In genomic region chr17:35073991-35074627, GRCh38 we compare ENCODE assay signal across 12 cellular contexts. TPM values are rescaled to one million over a fixed set of nuclear protein-coding genes. Genes with fewer than 3 reads are reported as not detected.
DNase-seq lines count a peak whose midpoint lies in the region; ATAC-seq, FAIRE-seq and TF ChIP-seq lines count a peak whose summit lies in the region.
"Had no signal": no experiment of that assay in that cellular context is flagged by ENCODE, and none has a peak within 500 bp of the region (broad histone marks: within the 10 kb centered on the region; RNA-seq: fewer than 3 reads in every experiment).

No MANE protein-coding gene starts in this region.

- no TSS peak for BruUV-seq in Panc1 (replicated peaks; lab: Mats Ljungman, UMichigan)
- no TSS peak for BruUV-seq in GM12878 (replicated peaks; lab: Mats Ljungman, UMichigan)

- H4K20me1 ChIP-seq in GM12878 (ENCODE audit: control insufficient read depth, insufficient read depth), result no peaks in the 10 kb centered on the region

- no peak for TF ChIP-seq CTCF in CD4-positive, alpha-beta T cell (IDR thresholded peaks at IDR 0.05)
- no peak for TF ChIP-seq CTCF in Panc1 (IDR thresholded peaks at IDR 0.05)
- no peak for TF ChIP-seq CTCF in GM12878 (IDR thresholded peaks at IDR 0.05 in 2 of 3, conservative IDR thresholded peaks at IDR 0.05 in 1 of 3; ENCODE audit: control insufficient read depth in 2 of 3, extremely low read depth in 1 of 3, insufficient read depth in 1 of 3, low read depth in 3 of 3, low read length in 3 of 3)
- no peak for TF ChIP-seq CTCF in GM13976 (IDR thresholded peaks at IDR 0.05; ENCODE audit: borderline replicate concordance, control extremely low read depth, extremely low read depth, insufficient read depth, missing control alignments)
- TF ChIP-seq CTCF in upper lobe of right lung (IDR thresholded peaks at IDR 0.05), result no peak

- peaks cover 79% of the 10 kb centered on the region for H3K79me2 ChIP-seq in GM12878 (ENCODE audit: control insufficient read depth, insufficient read depth, low read length)

- no peak for TF ChIP-seq POLR2A in GM12878 (IDR thresholded peaks at IDR 0.05; ENCODE audit: low read depth, low read length)

- peak overlapping the region; percentile 83 for H3K27ac Mint-ChIP-seq in CD4-positive, alpha-beta T cell

- H3K4me1 ChIP-seq in Panc1 (ENCODE audit: control insufficient read depth, insufficient read depth, low read length) (peaks cover 16% of the 10 kb centered on the region), GM12878 (ENCODE audit: control insufficient read depth, insufficient read depth, low read length) (peaks cover 31% of the 10 kb centered on the region), muscle layer of duodenum (ENCODE audit: control insufficient read depth in 1 of 2, insufficient read depth in 2 of 2, low read length in 2 of 2) (peaks cover 3 to 8% of the 10 kb centered on the region in 2 donors), upper lobe of right lung (peaks cover 7% of the 10 kb centered on the region)

- no peak for TF ChIP-seq RAD21 in GM12878 (IDR thresholded peaks at IDR 0.05; ENCODE audit: insufficient read depth, low read depth, low read length)

- H3K36me3 ChIP-seq in Panc1 (ENCODE audit: control insufficient read depth, insufficient read depth, low read length) (no peaks in the 10 kb centered on the region), GM12878 (ENCODE audit: control insufficient read depth in 2 of 2, insufficient read depth in 2 of 2, low read length in 1 of 2) (no peaks in the 10 kb centered on the region), muscle layer of duodenum (ENCODE audit: control insufficient read depth in 1 of 2, insufficient read depth in 2 of 2, low read length in 2 of 2) (peaks cover 0 to 2% of the 10 kb centered on the region in 2 donors), upper lobe of right lung (peaks cover 3% of the 10 kb centered on the region)

- CTCF ChIA-PET in CD4-positive, alpha-beta T cell (lab: Charles Lee), result interaction anchor here (0.9 to 3.4 kb wide), 5 partner anchors 11 to 93 kb away, joined by 3 to 14 read pairs (median 8); partner anchors contain the start of genes RAD51D and RFFL
- CTCF ChIA-PET in Panc1 (lab: Charles Lee), result no interaction called here
- CTCF ChIA-PET in GM12878 (lab: Yijun Ruan, JAX), result interaction anchor here (1.2 to 3.2 kb wide), 6 partner anchors 9 to 33 kb away, joined by 3 to 25 read pairs (median 6); partner anchors contain the start of gene RFFL

- ATAC-seq in CD4-positive, alpha-beta T cell (ENCODE audit: poor library complexity), result peak; percentile 28
- ATAC-seq in Panc1 (no peak), GM12878 (peak; percentile 26), GM21390 (IDR thresholded peaks at IDR 0.05; ENCODE audit: unreplicated experiment) (no peak), upper lobe of right lung (no peak), HG02763 (IDR thresholded peaks at IDR 0.05; ENCODE audit: unreplicated experiment) (no peak)

- H3K36me3 Mint-ChIP-seq in CD4-positive, alpha-beta T cell (ENCODE audit: low read depth), result peaks cover 10% of the 10 kb centered on the region

- intact Hi-C loops in CD4-positive, alpha-beta T cell (cut with DNase I, micrococcal nuclease), result loop anchor here (1.0 to 2.0 kb wide), 3 partner anchors 8 to 15 kb away; no protein-coding TSS in a partner anchor
- intact Hi-C loops in Panc1 (cut with micrococcal nuclease; ENCODE audit: unreplicated experiment), result no loop called here
- intact Hi-C loops in GM12878 (cut with micrococcal nuclease; ENCODE audit: unreplicated experiment), result no loop called here
- intact Hi-C loops in upper lobe of right lung (cut with DNase I), result no loop called here

- RAD21 ChIA-PET in GM12878 (lab: Charles Lee; ENCODE audit: unreplicated experiment), result interaction anchor here (1.1 to 22.2 kb wide), 4 partner anchors 11 to 27 kb away, joined by 3 to 452 read pairs (median 30); partner anchors contain the start of gene RFFL

- TF ChIP-seq EP300 in GM12878 (IDR thresholded peaks at IDR 0.05; ENCODE audit: borderline replicate concordance in 1 of 2, control insufficient read depth in 1 of 2, low read depth in 2 of 2, low read length in 2 of 2), result no peak

- H3K4me3 ChIP-seq in Panc1 (ENCODE audit: low read depth in 2 of 2, low read length in 2 of 2) (no peak overlapping the region), GM12878 (no peak overlapping the region), muscle layer of duodenum (ENCODE audit: low read depth in 1 of 2, low read length in 2 of 2) (no peak overlapping the region), upper lobe of right lung (no peak overlapping the region)

- H3K9me3 Mint-ChIP-seq in CD4-positive, alpha-beta T cell, result no peaks in the 10 kb centered on the region
- H3K9me3 Mint-ChIP-seq: CD14-positive monocyte had no signal

- POLR2A ChIA-PET in CD4-positive, alpha-beta T cell (lab: Charles Lee), result interaction anchor here (1.5 to 3.5 kb wide), 7 partner anchors 9 to 94 kb away, joined by 4 to 18 read pairs (median 13); partner anchors contain the start of genes LIG3 and RFFL
- POLR2A ChIA-PET in Panc1 (lab: Charles Lee), result interaction anchor here (0.6 kb wide), 1 partner anchor 1674 kb away, joined by 3 read pairs; no protein-coding TSS in a partner anchor
- POLR2A ChIA-PET in GM12878 (lab: Charles Lee), result interaction anchor here (2.7 to 6.1 kb wide), 3 partner anchors 10 to 27 kb away, joined by 8 to 45 read pairs (median 23); partner anchors contain the start of gene RFFL

- H3K4me1 Mint-ChIP-seq in CD4-positive, alpha-beta T cell (ENCODE audit: low read depth), result peaks cover 75% of the 10 kb centered on the region

- peak overlapping the region; percentile 50 for H3K4me3 Mint-ChIP-seq in CD4-positive, alpha-beta T cell
- H3K4me3 Mint-ChIP-seq: CD14-positive monocyte had no signal

- peak overlapping the region; percentile 26 for H3K4me2 ChIP-seq in GM12878 (ENCODE audit: control insufficient read depth, insufficient read depth)

- no peak for FAIRE-seq in GM12878 (lab: Jason Lieb, UNC)

- SMC1A ChIA-PET in GM12878 (lab: Charles Lee; ENCODE audit: uncharacterized antibody, unreplicated experiment), result interaction anchor here (1.4 to 20.5 kb wide), 5 partner anchors 10 to 42 kb away, joined by 3 to 534 read pairs (median 18); partner anchors contain the start of gene RFFL

- in situ Hi-C loops in Panc1 (cut with HindIII; ENCODE audit: low pct_unique_long_range_greater_than_20kb, low sequenced_read_pairs), result no loop called here
- in situ Hi-C loops in GM12878 (cut with MboI), result no loop called here
- in situ Hi-C loops in GM13976 (cut with MboI; ENCODE audit: low sequenced_read_pairs, unreplicated experiment), result no loop called here

- no peak overlapping the region for H2AFZ ChIP-seq in GM12878 (ENCODE audit: control insufficient read depth, low read depth, low read length)

- WGBS in GM12878 (ENCODE audit: insufficient coverage, insufficient replicate concordance, low lambda C conversion rate, missing lambda C conversion rate), result 68% methylated on average over 5 of the region's 5 CpGs

- no peak for DNase-seq in CD4-positive, alpha-beta T cell
- DNase-seq in Panc1 (ENCODE audit: low read depth, low spot score) (no peak), GM12878 (ENCODE audit: low read depth, low spot score) (no peak), GM13976 (ENCODE audit: low spot score) (no peak), upper lobe of right lung (no peak)
- DNase-seq: stimulated activated CD4-positive, alpha-beta T cell treated with anti-CD3 and anti-CD28 coated beads, Interleukin-4, amount 100 ng/mL, for 4 hours had no signal

- no peaks in the 10 kb centered on the region for H3K9me3 ChIP-seq in CD4-positive, alpha-beta T cell (ENCODE audit: control insufficient read depth, low read length)
- H3K9me3 ChIP-seq in Panc1 (ENCODE audit: control insufficient read depth, insufficient read depth, low read depth, low read length), result no peaks in the 10 kb centered on the region
- H3K9me3 ChIP-seq in GM12878 (replicated peaks; ENCODE audit: control insufficient read depth, insufficient read depth, low read length), result no peaks in the 10 kb centered on the region
- no peaks in the 10 kb centered on the region for H3K9me3 ChIP-seq in muscle layer of duodenum (ENCODE audit: control insufficient read depth in 1 of 2, low read length in 2 of 2)
- no peaks in the 10 kb centered on the region for H3K9me3 ChIP-seq in upper lobe of right lung

- H3K9ac ChIP-seq in GM12878 (ENCODE audit: control insufficient read depth, insufficient read depth, low read length), result no peak overlapping the region; the same call in 1 of the 2 replicates

- no peaks in the 10 kb centered on the region for H3K27me3 Mint-ChIP-seq in CD4-positive, alpha-beta T cell

- no peak overlapping the region for H3K27ac ChIP-seq in CD4-positive, alpha-beta T cell (ENCODE audit: low read depth, low read length)
- 0 out of 2 replicates have a peak overlapping the region, but pooled peaks have one; percentile 12 for H3K27ac ChIP-seq in Panc1 (ENCODE audit: low read length)
- H3K27ac ChIP-seq in GM12878 (ENCODE audit: control insufficient read depth, insufficient read depth), result peak overlapping the region; percentile 56; the same call in 1 of the 2 replicates
- peak overlapping the region; percentile 4 for H3K27ac ChIP-seq in muscle layer of duodenum (ENCODE audit: low read length)
- no peak overlapping the region for H3K27ac ChIP-seq in upper lobe of right lung

- H3K27me3 ChIP-seq in CD4-positive, alpha-beta T cell (ENCODE audit: control insufficient read depth, insufficient read depth, low read length), result no peaks in the 10 kb centered on the region
- H3K27me3 ChIP-seq in Panc1 (ENCODE audit: control insufficient read depth, insufficient read depth, low read length) (no peaks in the 10 kb centered on the region), GM12878 (replicated peaks in 1 of 2; ENCODE audit: control insufficient read depth in 2 of 2, insufficient read depth in 2 of 2, low read length in 1 of 2) (no peaks in the 10 kb centered on the region), muscle layer of duodenum (ENCODE audit: low read depth, low read length) (no peaks in the 10 kb centered on the region), upper lobe of right lung (no peaks in the 10 kb centered on the region)

RNA-seq across cellular contexts. Expression of gene RFFL, which starts 10.6 kb away (rescaled TPM):
- 10 to 100 TPM; 57.8 to 66.1 TPM for total RNA-seq in CD4-positive, alpha-beta T cell
- 38.4 TPM for total RNA-seq in Panc1 (2021; ENCODE audit: unreplicated experiment)
- 19.4 TPM for polyA plus RNA-seq in Panc1 (2012; ENCODE audit: insufficient read length)
- total RNA-seq in GM12878 (2013; cell fraction: nucleolus; rRNA removed), result 56.2 and 57.8 TPM in 2 replicates
- total RNA-seq in GM12878 (2014; rRNA removed), result 28.6 and 31.4 TPM in 2 replicates
- total RNA-seq in GM12878 (2014; rRNA removed; fragmentation: Illumina TruSeq; extraction: Trizol), result 25.4 and 26.1 TPM in 2 replicates
- 37.4 and 38.3 TPM in 2 replicates for total RNA-seq in GM12878 (2021)
- polyA plus RNA-seq in GM12878 (2011; ENCODE audit: low read depth), result 10.9 TPM
- 51.1 and 56.1 TPM in 2 replicates for polyA plus RNA-seq in GM12878 (2011; rRNA removed)
- 50.7 and 60.3 TPM in 2 replicates for polyA plus RNA-seq in GM12878 (2011; cell fraction: cytosol; rRNA removed)
- 27.8 and 28.7 TPM in 2 replicates for polyA plus RNA-seq in GM12878 (2011; cell fraction: nucleus; rRNA removed)
- polyA plus RNA-seq in GM12878 (2012), result 18.2 and 21.3 TPM in 2 replicates
- polyA plus RNA-seq in GM12878 (2014; fragmentation: Illumina TruSeq; extraction: Trizol), result 25.3 and 27.0 TPM in 2 replicates
- 1 to 10 TPM; 4.7 to 6.7 TPM for polyA plus RNA-seq in GM12878 (2014; fragmentation: Nextera tagmentation; extraction: Ambion mirVana)
- polyA plus RNA-seq in GM12878 (2014; rRNA removed), result 24.5 and 26.4 TPM in 2 replicates
- 10 to 100 TPM; 26.7 to 31.0 TPM for polyA plus RNA-seq in GM12878 (2016; fragmentation: Nextera tagmentation; extraction: Ambion mirVana)
- polyA minus RNA-seq in GM12878 (2011; rRNA and poly(A)+ RNA removed), result 133 and 190 TPM in 2 replicates
- polyA minus RNA-seq in GM12878 (2011; cell fraction: cytosol; rRNA and poly(A)+ RNA removed), result 39.5 and 49.2 TPM in 2 replicates
- polyA minus RNA-seq in GM12878 (2011; cell fraction: nucleus; rRNA and poly(A)+ RNA removed), result 14.4 and 21.6 TPM in 2 replicates
- total RNA-seq in upper lobe of right lung, result 27.9 TPM

RNA-seq across cellular contexts. Expression of gene RAD51D, which starts 45.6 kb away (rescaled TPM):
- total RNA-seq in CD4-positive, alpha-beta T cell, result 1 to 10 TPM; 6.2 to 8.6 TPM
- 25.9 TPM for total RNA-seq in Panc1 (2021; ENCODE audit: unreplicated experiment)
- polyA plus RNA-seq in Panc1 (2012; ENCODE audit: insufficient read length), result 14.1 TPM
- 37.0 and 41.3 TPM in 2 replicates for total RNA-seq in GM12878 (2013; cell fraction: nucleolus; rRNA removed)
- 12.0 and 12.3 TPM in 2 replicates for total RNA-seq in GM12878 (2014; rRNA removed)
- total RNA-seq in GM12878 (2014; rRNA removed; fragmentation: Illumina TruSeq; extraction: Trizol), result 10.0 and 11.5 TPM in 2 replicates
- total RNA-seq in GM12878 (2021), result 22.1 and 26.0 TPM in 2 replicates
- 4.8 TPM for polyA plus RNA-seq in GM12878 (2011; ENCODE audit: low read depth)
- polyA plus RNA-seq in GM12878 (2011; rRNA removed), result 13.0 and 14.7 TPM in 2 replicates
- 14.6 and 17.3 TPM in 2 replicates for polyA plus RNA-seq in GM12878 (2011; cell fraction: cytosol; rRNA removed)
- 15.6 and 19.8 TPM in 2 replicates for polyA plus RNA-seq in GM12878 (2011; cell fraction: nucleus; rRNA removed)
- 8.8 and 8.9 TPM in 2 replicates for polyA plus RNA-seq in GM12878 (2012)
- 7.0 and 11.8 TPM in 2 replicates for polyA plus RNA-seq in GM12878 (2014; fragmentation: Illumina TruSeq; extraction: Trizol)
- 1 to 10 TPM; 2.6 to 4.9 TPM for polyA plus RNA-seq in GM12878 (2014; fragmentation: Nextera tagmentation; extraction: Ambion mirVana)
- 16.7 and 21.2 TPM in 2 replicates for polyA plus RNA-seq in GM12878 (2014; rRNA removed)
- polyA plus RNA-seq in GM12878 (2016; fragmentation: Nextera tagmentation; extraction: Ambion mirVana), result 10 to 100 TPM; 24.2 to 29.3 TPM
- 13.0 and 22.6 TPM in 2 replicates for polyA minus RNA-seq in GM12878 (2011; rRNA and poly(A)+ RNA removed)
- 4.2 and 4.8 TPM in 2 replicates for polyA minus RNA-seq in GM12878 (2011; cell fraction: cytosol; rRNA and poly(A)+ RNA removed)
- polyA minus RNA-seq in GM12878 (2011; cell fraction: nucleus; rRNA and poly(A)+ RNA removed), result 9.3 and 21.4 TPM in 2 replicates
- 19.1 TPM for total RNA-seq in upper lobe of right lung

RNA-seq across cellular contexts. Expression of gene FNDC8, which starts 47.3 kb away (rescaled TPM):
- not detected for total RNA-seq in CD4-positive, alpha-beta T cell
- not detected for total RNA-seq in Panc1 (2021; ENCODE audit: unreplicated experiment)
- polyA plus RNA-seq in Panc1 (2012; ENCODE audit: insufficient read length), result not detected
- total RNA-seq in GM12878 (2013; cell fraction: nucleolus; rRNA removed), result not detected in 2 replicates
- total RNA-seq in GM12878 (2014; rRNA removed), result 0.11 TPM in 1 of 2 replicates, not detected in the other
- total RNA-seq in GM12878 (2014; rRNA removed; fragmentation: Illumina TruSeq; extraction: Trizol), result not detected in 2 replicates
- total RNA-seq in GM12878 (2021), result 0.15 TPM in 1 of 2 replicates, not detected in the other
- polyA plus RNA-seq in GM12878 (2011; ENCODE audit: low read depth), result not detected
- not detected in 2 replicates for polyA plus RNA-seq in GM12878 (2011; rRNA removed)
- 0.06 TPM in 1 of 2 replicates, not detected in the other for polyA plus RNA-seq in GM12878 (2011; cell fraction: cytosol; rRNA removed)
- polyA plus RNA-seq in GM12878 (2011; cell fraction: nucleus; rRNA removed), result not detected in 2 replicates
- 0.27 TPM in 1 of 2 replicates, not detected in the other for polyA plus RNA-seq in GM12878 (2012)
- not detected in 2 replicates for polyA plus RNA-seq in GM12878 (2014; fragmentation: Illumina TruSeq; extraction: Trizol)
- polyA plus RNA-seq in GM12878 (2014; fragmentation: Nextera tagmentation; extraction: Ambion mirVana), result under 1 TPM in 1 of 2 experiments, not detected in 1; 0.06 TPM
- polyA plus RNA-seq in GM12878 (2014; rRNA removed), result 0.09 TPM in 1 of 2 replicates, not detected in the other
- not detected for polyA plus RNA-seq in GM12878 (2016; fragmentation: Nextera tagmentation; extraction: Ambion mirVana)
- polyA minus RNA-seq in GM12878 (2011; rRNA and poly(A)+ RNA removed), result not detected in 2 replicates
- polyA minus RNA-seq in GM12878 (2011; cell fraction: cytosol; rRNA and poly(A)+ RNA removed), result not detected in 2 replicates
- polyA minus RNA-seq in GM12878 (2011; cell fraction: nucleus; rRNA and poly(A)+ RNA removed), result not detected in 2 replicates
- total RNA-seq in upper lobe of right lung, result not detected
- total RNA-seq: LHCN-M2, mesenteric fat pad had no signal
- polyA plus RNA-seq: CD14-positive monocyte had no signal

Comparison
In these comparisons a context has a peak if more than half of its experiments do, and no peak if none do; other contexts are left out.
1. ATAC-seq: peak in CD4-positive, alpha-beta T cell (single experiment) and GM12878 (single experiment); none in Panc1 (single experiment), GM21390 (single experiment), upper lobe of right lung (single experiment) and HG02763 (single experiment).
2. H3K27ac ChIP-seq: peak in Panc1 (single experiment), GM12878 (single experiment) and muscle layer of duodenum (single experiment); none in CD4-positive, alpha-beta T cell (single experiment) and upper lobe of right lung (single experiment).
3. intact Hi-C loops: an anchor here in CD4-positive, alpha-beta T cell (1.0 to 2.0 kb wide); none called in Panc1, GM12878 and upper lobe of right lung.